ENCODE assay signal across 8 cellular contexts in the genomic region with DNA sequence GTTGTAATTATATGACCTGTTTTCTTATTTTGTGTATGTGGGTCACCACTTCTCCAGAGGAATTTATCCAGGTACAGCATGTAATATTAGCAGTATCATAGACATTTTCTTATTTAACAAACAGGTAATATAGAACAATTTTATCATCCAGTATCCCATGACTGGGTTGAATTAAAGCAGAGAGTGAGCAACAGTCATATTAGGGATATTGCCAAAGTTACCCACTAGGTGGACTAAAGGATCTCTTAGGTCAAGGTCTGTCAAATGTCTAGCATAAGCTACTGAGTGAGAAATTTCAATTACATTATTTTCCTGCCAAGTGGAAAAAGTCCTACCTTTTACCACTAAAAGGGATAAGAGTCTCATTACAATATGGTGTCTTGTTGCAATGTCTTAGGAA.
DNase-seq lines count a peak whose midpoint lies in the region; ATAC-seq and TF ChIP-seq lines count a peak whose summit lies in the region.

No MANE protein-coding gene starts in this region.

- ATAC-seq in HG02678 (IDR thresholded peaks at IDR 0.05; ENCODE audit: unreplicated experiment) (peak; percentile 70), HG03135 (IDR thresholded peaks at IDR 0.05; ENCODE audit: unreplicated experiment) (no peak)

- DNase-seq in GM12865 (ENCODE audit: low read depth) (peak; percentile 54), NCI-H82 (lab: John Stamatoyannopoulos, UW) (peak; percentile 67), fibroblast of the aortic adventitia (ENCODE audit: low read depth) (peak; percentile 38), ecto neural progenitor cell (ENCODE audit: low spot score) (no peak)
- DNase-seq in activated CD4-positive, CD25-positive, alpha-beta regulatory T cell (lab: John Stamatoyannopoulos, UW), result no peak
- no peak for DNase-seq in activated CD8-positive, alpha-beta memory T cell treated with anti-CD3 and anti-CD28 coated beads, Interleukin-2, amount 50 U/mL, for 48 hours

- TF ChIP-seq CTCF in GM12865 (IDR thresholded peaks at IDR 0.05; ENCODE audit: insufficient read depth, low read depth, low read length, missing control alignments) (peak; percentile 57), fibroblast of the aortic adventitia (IDR thresholded peaks at IDR 0.05; ENCODE audit: insufficient read depth, low read length) (peak; percentile 51)

- H3K4me3 ChIP-seq in GM12865 (ENCODE audit: low read depth, low read length) (no peak overlapping the region), fibroblast of the aortic adventitia (ENCODE audit: low read depth, low read length) (no peak overlapping the region)

Comparison
In these comparisons a context has a peak if more than half of its experiments do, and no peak if none do; other contexts are left out.
1. DNase-seq: peak in GM12865 (single experiment), NCI-H82 (single experiment) and fibroblast of the aortic adventitia (single experiment); none in activated CD4-positive, CD25-positive, alpha-beta regulatory T cell (0 of 4), ecto neural progenitor cell (single experiment) and activated CD8-positive, alpha-beta memory T cell treated with anti-CD3 and anti-CD28 coated beads, Interleukin-2, amount 50 U/mL, for 48 hours (single experiment).